Comparison of ENCODE assay signal across 16 cellular contexts in genomic region chr13:37617162-37617561, GRCh38. TPM values are rescaled to one million over a fixed set of nuclear protein-coding genes. Genes with fewer than 3 reads are reported as not detected.
DNase-seq lines count a peak whose midpoint lies in the region; ATAC-seq and TF ChIP-seq lines count a peak whose summit lies in the region.
"Had no signal": no experiment of that assay in that cellular context is flagged by ENCODE, and none has a peak within 500 bp of the region (broad histone marks: within the 10 kb centered on the region; RNA-seq: fewer than 3 reads in every experiment).

No MANE protein-coding gene starts in this region.

- DNase-seq in AG08396 (ENCODE audit: low spot score) (peak; percentile 25), dedifferentiated amniotic fluid mesenchymal stem cell (ENCODE audit: extremely low spot score) (peak; percentile 46), left lung (no peak), T-helper 17 cell (no peak), T-helper 2 cell (no peak)
- no peak for DNase-seq in stimulated activated naive CD4-positive, alpha-beta T cell (lab: John Stamatoyannopoulos, UW)
- DNase-seq: activated effector memory CD4-positive, alpha-beta T cell treated with Interleukin-2 at 50 U/mL for 16 hours; cortex of kidney; NCI-H2029; tibial artery had no signal

- H3K9me3 ChIP-seq in left lung (no peaks in the 10 kb centered on the region), T-helper 17 cell (ENCODE audit: control insufficient read depth, low read length, poor library complexity, severe bottlenecking) (no peaks in the 10 kb centered on the region)
- H3K9me3 ChIP-seq: tibial artery had no signal

- peak; percentile 54 for ATAC-seq in left lung
- ATAC-seq in HG02798 (IDR thresholded peaks at IDR 0.05; ENCODE audit: poor library complexity, unreplicated experiment), result no peak
- ATAC-seq in T-helper 17 cell, result no peak
- ATAC-seq: activated CD4-positive, CD25-positive, alpha-beta regulatory T cell treated with anti-CD3 and anti-CD28 coated beads, Interleukin-2, amount 50 U/mL, for 24 hours; Panc1 had no signal

- no peak overlapping the region for H3K27ac Mint-ChIP-seq in T-helper 17 cell

- H3K27me3 Mint-ChIP-seq in T-helper 17 cell, result no peaks in the 10 kb centered on the region

- TF ChIP-seq RAD21 in Ishikawa (IDR thresholded peaks at IDR 0.05; ENCODE audit: low read depth), result no peak

- intact Hi-C loops in left lung (cut with DNase I), result no loop called here

- peaks cover 0 to 6% of the 10 kb centered on the region in 2 donors for H3K4me1 ChIP-seq in left lung
- H3K4me1 ChIP-seq: parathyroid adenoma had no signal

- no peaks in the 10 kb centered on the region for H3K4me1 Mint-ChIP-seq in T-helper 17 cell

- no peak for TF ChIP-seq CTCF in left lung (IDR thresholded peaks at IDR 0.05)

- no peak overlapping the region for H3K4me3 ChIP-seq in left lung
- H3K4me3 ChIP-seq: tibial artery had no signal

- no peak overlapping the region for H3K4me3 Mint-ChIP-seq in T-helper 17 cell

- H3K27me3 ChIP-seq in left lung, result no peaks in the 10 kb centered on the region
- H3K27me3 ChIP-seq: tibial artery had no signal

- TF ChIP-seq EP300 in Ishikawa (IDR thresholded peaks at IDR 0.05; ENCODE audit: borderline replicate concordance), result no peak; the same call in 1 of the 2 replicates

- H3K27ac ChIP-seq in left lung, result no peak overlapping the region
- H3K27ac ChIP-seq: C4-2B, parathyroid adenoma, tibial artery had no signal

- no peaks in the 10 kb centered on the region for H3K36me3 Mint-ChIP-seq in T-helper 17 cell (ENCODE audit: low read depth)

- H3K36me3 ChIP-seq in left lung, result no peaks in the 10 kb centered on the region
- H3K36me3 ChIP-seq: tibial artery had no signal

TF ChIP-seq in Ishikawa, 13 proteins besides CTCF, POLR2A, EP300 and RAD21:
- TF ChIP-seq TCF12 (IDR thresholded peaks at IDR 0.05; ENCODE audit: low read depth) (peak; percentile 72), NFIC (IDR thresholded peaks at IDR 0.05) (peak; percentile 32), REST (IDR thresholded peaks at IDR 0.05; ENCODE audit: low read depth) (no peak), ZBTB7A (IDR thresholded peaks at IDR 0.05; ENCODE audit: low read depth) (no peak), TEAD4 (IDR thresholded peaks at IDR 0.05) (peak; percentile 91), TAF1 (IDR thresholded peaks at IDR 0.05; ENCODE audit: low read depth) (no peak), FOXM1 (IDR thresholded peaks at IDR 0.05; ENCODE audit: borderline replicate concordance, low read depth) (peak; percentile 45; the same call in 1 of the 2 replicates), MAX (IDR thresholded peaks at IDR 0.05) (no peak)
TF ChIP-seq in Ishikawa: peak in this region for 4.

RNA-seq across cellular contexts. Expression of gene POSTN, which starts 18.6 kb away (rescaled TPM):
- total RNA-seq in left lung, result 100 to 1,000 TPM in 1 of 2 donors, 10 to 100 TPM in 1; 34.4 to 158 TPM
- not detected for total RNA-seq in T-helper 17 cell

Comparison
In these comparisons a context has a peak if more than half of its experiments do, and no peak if none do; other contexts are left out.
1. DNase-seq: peak in AG08396 (single experiment) and dedifferentiated amniotic fluid mesenchymal stem cell (single experiment); none in left lung (0 of 2), T-helper 17 cell (0 of 3), stimulated activated naive CD4-positive, alpha-beta T cell (0 of 6) and T-helper 2 cell (0 of 5).
2. RNA of gene POSTN, which starts 18.6 kb away (total RNA-seq): 34.4 to 158 TPM in left lung; not detected in T-helper 17 cell; every median in the first group is over 10 times any median in the second.